ENCODE assay signal across 1 cellular context in the genomic region with DNA sequence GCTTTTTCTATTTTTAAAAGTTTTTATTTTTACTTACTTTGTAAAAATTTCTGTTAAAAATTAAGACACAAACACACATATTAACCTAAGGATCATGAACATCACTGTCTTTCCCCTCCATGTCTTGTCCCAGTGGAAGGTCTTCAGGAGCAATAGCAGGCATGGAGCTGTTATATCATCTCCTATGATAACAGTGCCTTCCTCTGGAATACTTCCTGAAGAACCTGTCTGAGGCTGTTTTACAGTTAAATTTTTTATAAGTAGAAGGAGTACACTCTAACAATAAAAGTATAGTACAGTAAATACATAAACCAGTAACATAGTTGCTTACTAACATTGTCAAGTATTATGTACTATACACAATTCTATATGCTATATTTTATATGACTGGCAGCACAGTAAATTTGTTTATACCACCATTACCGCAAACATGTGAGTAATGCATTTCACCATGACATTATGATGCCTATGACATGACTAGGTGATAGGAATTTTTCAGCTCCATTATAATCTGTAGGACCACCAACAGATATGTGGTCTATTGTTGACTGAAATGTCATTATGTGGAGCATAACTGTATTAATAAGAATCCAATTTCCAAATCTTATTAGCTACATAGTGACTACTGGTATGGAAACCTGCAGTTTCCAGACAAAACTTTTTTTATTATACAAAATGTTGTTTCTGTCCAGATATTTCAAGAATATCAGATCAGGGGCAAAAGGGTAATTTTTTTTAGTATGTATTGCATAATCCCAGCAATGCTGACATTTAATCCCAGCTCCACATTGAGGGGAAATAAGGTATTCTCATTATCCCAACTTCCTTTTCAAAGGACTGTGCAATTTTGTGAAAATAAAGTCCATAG.
TF ChIP-seq lines count a peak whose summit lies in the region.

No MANE protein-coding gene starts in this region.

TF ChIP-seq in K562, 482 proteins besides CTCF, POLR2A, EP300 and RAD21:
- TF ChIP-seq, protein P1, sequence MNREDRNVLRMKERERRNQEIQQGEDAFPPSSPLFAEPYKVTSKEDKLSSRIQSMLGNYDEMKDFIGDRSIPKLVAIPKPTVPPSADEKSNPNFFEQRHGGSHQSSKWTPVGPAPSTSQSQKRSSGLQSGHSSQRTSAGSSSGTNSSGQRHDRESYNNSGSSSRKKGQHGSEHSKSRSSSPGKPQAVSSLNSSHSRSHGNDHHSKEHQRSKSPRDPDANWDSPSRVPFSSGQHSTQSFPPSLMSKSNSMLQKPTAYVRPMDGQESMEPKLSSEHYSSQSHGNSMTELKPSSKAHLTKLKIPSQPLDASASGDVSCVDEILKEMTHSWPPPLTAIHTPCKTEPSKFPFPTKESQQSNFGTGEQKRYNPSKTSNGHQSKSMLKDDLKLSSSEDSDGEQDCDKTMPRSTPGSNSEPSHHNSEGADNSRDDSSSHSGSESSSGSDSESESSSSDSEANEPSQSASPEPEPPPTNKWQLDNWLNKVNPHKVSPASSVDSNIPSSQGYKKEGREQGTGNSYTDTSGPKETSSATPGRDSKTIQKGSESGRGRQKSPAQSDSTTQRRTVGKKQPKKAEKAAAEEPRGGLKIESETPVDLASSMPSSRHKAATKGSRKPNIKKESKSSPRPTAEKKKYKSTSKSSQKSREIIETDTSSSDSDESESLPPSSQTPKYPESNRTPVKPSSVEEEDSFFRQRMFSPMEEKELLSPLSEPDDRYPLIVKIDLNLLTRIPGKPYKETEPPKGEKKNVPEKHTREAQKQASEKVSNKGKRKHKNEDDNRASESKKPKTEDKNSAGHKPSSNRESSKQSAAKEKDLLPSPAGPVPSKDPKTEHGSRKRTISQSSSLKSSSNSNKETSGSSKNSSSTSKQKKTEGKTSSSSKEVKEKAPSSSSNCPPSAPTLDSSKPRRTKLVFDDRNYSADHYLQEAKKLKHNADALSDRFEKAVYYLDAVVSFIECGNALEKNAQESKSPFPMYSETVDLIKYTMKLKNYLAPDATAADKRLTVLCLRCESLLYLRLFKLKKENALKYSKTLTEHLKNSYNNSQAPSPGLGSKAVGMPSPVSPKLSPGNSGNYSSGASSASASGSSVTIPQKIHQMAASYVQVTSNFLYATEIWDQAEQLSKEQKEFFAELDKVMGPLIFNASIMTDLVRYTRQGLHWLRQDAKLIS (CRISPR knock-in tag; IDR thresholded peaks at IDR 0.05): no peak
- TF ChIP-seq SMARCC2 (IDR thresholded peaks at IDR 0.05; ENCODE audit: low read depth): no peak
- no peak for TF ChIP-seq LEF1 (IDR thresholded peaks at IDR 0.05)
- TF ChIP-seq, protein P2, sequence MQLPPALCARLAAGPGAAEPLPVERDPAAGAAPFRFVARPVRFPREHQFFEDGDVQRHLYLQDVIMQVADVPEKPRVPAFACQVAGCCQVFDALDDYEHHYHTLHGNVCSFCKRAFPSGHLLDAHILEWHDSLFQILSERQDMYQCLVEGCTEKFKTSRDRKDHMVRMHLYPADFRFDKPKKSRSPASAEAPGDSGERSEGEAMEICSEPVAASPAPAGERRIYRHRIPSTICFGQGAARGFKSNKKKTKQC (CRISPR knock-in tag; IDR thresholded peaks at IDR 0.05): no peak
- no peak for TF ChIP-seq ZNF384 (IDR thresholded peaks at IDR 0.05; ENCODE audit: low read depth, low read length)
- no peak for TF ChIP-seq ZNF408 (CRISPR knock-in tag; IDR thresholded peaks at IDR 0.05; ENCODE audit: low read depth)
- no peak for TF ChIP-seq PURB (CRISPR knock-in tag; IDR thresholded peaks at IDR 0.05; ENCODE audit: low read depth)
- TF ChIP-seq, protein P3, sequence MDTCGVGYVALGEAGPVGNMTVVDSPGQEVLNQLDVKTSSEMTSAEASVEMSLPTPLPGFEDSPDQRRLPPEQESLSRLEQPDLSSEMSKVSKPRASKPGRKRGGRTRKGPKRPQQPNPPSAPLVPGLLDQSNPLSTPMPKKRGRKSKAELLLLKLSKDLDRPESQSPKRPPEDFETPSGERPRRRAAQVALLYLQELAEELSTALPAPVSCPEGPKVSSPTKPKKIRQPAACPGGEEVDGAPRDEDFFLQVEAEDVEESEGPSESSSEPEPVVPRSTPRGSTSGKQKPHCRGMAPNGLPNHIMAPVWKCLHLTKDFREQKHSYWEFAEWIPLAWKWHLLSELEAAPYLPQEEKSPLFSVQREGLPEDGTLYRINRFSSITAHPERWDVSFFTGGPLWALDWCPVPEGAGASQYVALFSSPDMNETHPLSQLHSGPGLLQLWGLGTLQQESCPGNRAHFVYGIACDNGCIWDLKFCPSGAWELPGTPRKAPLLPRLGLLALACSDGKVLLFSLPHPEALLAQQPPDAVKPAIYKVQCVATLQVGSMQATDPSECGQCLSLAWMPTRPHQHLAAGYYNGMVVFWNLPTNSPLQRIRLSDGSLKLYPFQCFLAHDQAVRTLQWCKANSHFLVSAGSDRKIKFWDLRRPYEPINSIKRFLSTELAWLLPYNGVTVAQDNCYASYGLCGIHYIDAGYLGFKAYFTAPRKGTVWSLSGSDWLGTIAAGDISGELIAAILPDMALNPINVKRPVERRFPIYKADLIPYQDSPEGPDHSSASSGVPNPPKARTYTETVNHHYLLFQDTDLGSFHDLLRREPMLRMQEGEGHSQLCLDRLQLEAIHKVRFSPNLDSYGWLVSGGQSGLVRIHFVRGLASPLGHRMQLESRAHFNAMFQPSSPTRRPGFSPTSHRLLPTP (IDR thresholded peaks at IDR 0.05; ENCODE audit: borderline replicate concordance, extremely low read depth, insufficient read length): no peak
TF ChIP-seq in K562: peak in this region for 0.
